In genomic region chr3:185661296-185661695, GRCh38 we compare ENCODE assay signal across 7 cellular contexts.
DNase-seq lines count a peak whose midpoint lies in the region; ATAC-seq and TF ChIP-seq lines count a peak whose summit lies in the region.
"Not testable (repeated sequence)": the region's sequence is repeated elsewhere in the genome, so short reads cannot be mapped to it uniquely, and the experiment has no call there.

No MANE protein-coding gene starts in this region.

- H3K27ac Mint-ChIP-seq in Calu3 (ENCODE audit: unreplicated experiment) (peak overlapping the region; percentile 2), natural killer cell (peak overlapping the region; percentile 57 to 76)
- peak overlapping the region; percentile 1 for H3K27ac Mint-ChIP-seq in activated naive CD4-positive, alpha-beta T cell treated with anti-CD3 and anti-CD28 coated beads, Interleukin-2, amount 50 U/mL, for 24 hours

- POLR2A ChIA-PET in PC-9 (lab: Charles Lee; ENCODE audit: unreplicated experiment): not testable (repeated sequence)

- ATAC-seq in natural killer cell: not testable (repeated sequence)

- in situ Hi-C loops in mammary epithelial cell (cut with MboI; ENCODE audit: low sequenced_read_pairs in 2 of 2): loop anchor here in 1 of 2 donors (25.0 kb wide), 1 partner anchor 251 kb away; no protein-coding TSS in a partner anchor

- not testable (repeated sequence) for H2AFZ ChIP-seq in PC-9; mammary epithelial cell (ENCODE audit: low read depth, low read length); smooth muscle cell (ENCODE audit: low read depth)

- H3F3A ChIP-seq in PC-9 (ENCODE audit: insufficient read depth, low read depth) (peaks cover 42% of the 10 kb centered on the region), smooth muscle cell (ENCODE audit: low read depth) (peaks cover 55% of the 10 kb centered on the region)

- H3K4me3 ChIP-seq in PC-9; mammary epithelial cell (replicated peaks in 1 of 3; ENCODE audit: insufficient read depth in 1 of 3, low read depth in 2 of 3, low read length in 3 of 3); right atrium auricular region; smooth muscle cell: not testable (repeated sequence)

- peaks cover 48% of the 10 kb centered on the region for H3K36me3 Mint-ChIP-seq in Calu3 (ENCODE audit: insufficient read depth, unreplicated experiment)
- not testable (repeated sequence) for H3K36me3 Mint-ChIP-seq in activated naive CD4-positive, alpha-beta T cell treated with anti-CD3 and anti-CD28 coated beads, Interleukin-2, amount 50 U/mL, for 24 hours; natural killer cell

- H3K4me1 ChIP-seq in PC-9 (replicated peaks; ENCODE audit: insufficient read depth) (peaks cover 17% of the 10 kb centered on the region), mammary epithelial cell (ENCODE audit: insufficient read depth, low read length) (peaks cover 50% of the 10 kb centered on the region), right atrium auricular region (peaks cover 0 to 37% of the 10 kb centered on the region in 2 donors)
- H3K4me1 ChIP-seq in smooth muscle cell (ENCODE audit: low read depth): not testable (repeated sequence)

- CTCF ChIA-PET in Calu3 (lab: Charles Lee) (interaction anchor here (0.6 to 3.7 kb wide), 11 partner anchors 10 to 282 kb away, joined by 3 to 30 read pairs (median 9); no protein-coding TSS in a partner anchor), PC-9 (lab: Charles Lee) (interaction anchor here (0.6 to 2.0 kb wide), 8 partner anchors 107 to 616 kb away, joined by 3 to 15 read pairs (median 5); no protein-coding TSS in a partner anchor)
- CTCF ChIA-PET in mammary epithelial cell (lab: Charles Lee; ENCODE audit: low non-redundant PET): not testable (repeated sequence)

- H3K27me3 Mint-ChIP-seq in Calu3 (ENCODE audit: unreplicated experiment); activated naive CD4-positive, alpha-beta T cell treated with anti-CD3 and anti-CD28 coated beads, Interleukin-2, amount 50 U/mL, for 24 hours: not testable (repeated sequence)
- H3K27me3 Mint-ChIP-seq in natural killer cell (ENCODE audit: low read depth in 2 of 2): peaks cover 9 to 10% of the 10 kb centered on the region in 2 donors

- H3K9ac ChIP-seq in mammary epithelial cell (ENCODE audit: insufficient read depth, low read length); smooth muscle cell (ENCODE audit: low read depth): not testable (repeated sequence)

- not testable (repeated sequence) for H3K4me2 ChIP-seq in PC-9; mammary epithelial cell (ENCODE audit: insufficient read depth, low read depth, low read length); smooth muscle cell

- intact Hi-C loops in Calu3 (cut with micrococcal nuclease; ENCODE audit: unreplicated experiment) (loop anchor here (5.0 kb wide), 2 partner anchors 106 to 266 kb away; no protein-coding TSS in a partner anchor), PC-9 (cut with micrococcal nuclease; ENCODE audit: unreplicated experiment) (loop anchor here (2.0 to 5.0 kb wide), 5 partner anchors 261 to 881 kb away; partner anchors contain the start of gene CRYGS), mammary epithelial cell (cut with micrococcal nuclease) (loop anchor here (2.0 kb wide), 1 partner anchor 160 kb away; no protein-coding TSS in a partner anchor), natural killer cell (cut with micrococcal nuclease) (loop anchor here (10.0 kb wide), 1 partner anchor 274 kb away; the partner anchor contains the start of gene TRA2B)

- WGBS in mammary epithelial cell (ENCODE audit: low coverage, missing lambda C conversion rate): 93% methylated on average over 10 of the region's 10 CpGs
- WGBS in smooth muscle cell (ENCODE audit: low lambda C conversion rate): 88% methylated on average over 10 of the region's 10 CpGs

- BruUV-seq in Calu3 (replicated peaks; lab: Mats Ljungman, UMichigan); PC-9 (replicated peaks; lab: Mats Ljungman, UMichigan); mammary epithelial cell (replicated peaks; lab: Mats Ljungman, UMichigan): not testable (repeated sequence)

- TF ChIP-seq CTCF in Calu3 (IDR thresholded peaks at IDR 0.05; ENCODE audit: unreplicated experiment); PC-9 (conservative IDR thresholded peaks at IDR 0.05); mammary epithelial cell (conservative IDR thresholded peaks at IDR 0.05 in 1 of 2, IDR thresholded peaks at IDR 0.05 in 1 of 2; ENCODE audit: extremely low read depth in 1 of 2, insufficient read depth in 1 of 2, low read depth in 1 of 2, low read length in 2 of 2); right atrium auricular region (IDR thresholded peaks at IDR 0.05); natural killer cell (IDR thresholded peaks at IDR 0.05); smooth muscle cell (IDR thresholded peaks at IDR 0.05; ENCODE audit: borderline replicate concordance, insufficient read depth, poor library complexity, severe bottlenecking): not testable (repeated sequence)

- peak overlapping the region; percentile 1; the same call in 1 of the 2 replicates for H3K27ac ChIP-seq in PC-9
- peak overlapping the region; percentile 48 for H3K27ac ChIP-seq in mammary epithelial cell (ENCODE audit: insufficient read depth, low read depth, low read length)
- not testable (repeated sequence) for H3K27ac ChIP-seq in right atrium auricular region
- H3K27ac ChIP-seq in smooth muscle cell (ENCODE audit: low read depth): peak overlapping the region; percentile 55

- not testable (repeated sequence) for H3K4me3 Mint-ChIP-seq in Calu3 (ENCODE audit: low read depth, unreplicated experiment); activated naive CD4-positive, alpha-beta T cell treated with anti-CD3 and anti-CD28 coated beads, Interleukin-2, amount 50 U/mL, for 24 hours
- H3K4me3 Mint-ChIP-seq in natural killer cell: peak overlapping the region; percentile 65

- DNase-seq in Calu3; PC-9; mammary epithelial cell; natural killer cell; smooth muscle cell (lab: John Stamatoyannopoulos, UW; ENCODE audit: unreplicated experiment): not testable (repeated sequence)
- peak; percentile 44 for DNase-seq in right atrium auricular region (ENCODE audit: low spot score)

- dilution Hi-C loops in mammary epithelial cell (cut with HindIII; ENCODE audit: low sequenced_read_pairs): not testable (repeated sequence)

- H3K36me3 ChIP-seq in PC-9 (ENCODE audit: low read depth) (peaks cover 33% of the 10 kb centered on the region), mammary epithelial cell (ENCODE audit: insufficient read depth, low read length) (peaks cover 12% of the 10 kb centered on the region)
- not testable (repeated sequence) for H3K36me3 ChIP-seq in right atrium auricular region; smooth muscle cell (ENCODE audit: low read depth)

- H3K9me3 ChIP-seq in PC-9 (ENCODE audit: insufficient read depth, low read depth); mammary epithelial cell (replicated peaks; ENCODE audit: insufficient read depth, low read length); right atrium auricular region; smooth muscle cell (replicated peaks; ENCODE audit: low read depth): not testable (repeated sequence)

- peaks cover 13% of the 10 kb centered on the region; the same call in 1 of the 2 replicates for H4K20me1 ChIP-seq in PC-9 (ENCODE audit: insufficient read depth)
- H4K20me1 ChIP-seq in mammary epithelial cell (ENCODE audit: insufficient read depth, low read length): not testable (repeated sequence)
- H4K20me1 ChIP-seq in smooth muscle cell (ENCODE audit: low read depth): peaks cover 64% of the 10 kb centered on the region

- not testable (repeated sequence) for H3K79me2 ChIP-seq in PC-9 (ENCODE audit: low read depth); smooth muscle cell (ENCODE audit: low read depth)
- peaks cover 12% of the 10 kb centered on the region for H3K79me2 ChIP-seq in mammary epithelial cell (ENCODE audit: insufficient read depth, low read length)

- peaks cover 12% of the 10 kb centered on the region for H3K4me1 Mint-ChIP-seq in Calu3 (ENCODE audit: low read depth, unreplicated experiment)
- not testable (repeated sequence) for H3K4me1 Mint-ChIP-seq in activated naive CD4-positive, alpha-beta T cell treated with anti-CD3 and anti-CD28 coated beads, Interleukin-2, amount 50 U/mL, for 24 hours
- H3K4me1 Mint-ChIP-seq in natural killer cell: peaks cover 20 to 39% of the 10 kb centered on the region in 2 donors

- not testable (repeated sequence) for H3K9me3 Mint-ChIP-seq in Calu3 (ENCODE audit: low read depth, unreplicated experiment); activated naive CD4-positive, alpha-beta T cell treated with anti-CD3 and anti-CD28 coated beads, Interleukin-2, amount 50 U/mL, for 24 hours; natural killer cell

- H3K9me2 ChIP-seq in PC-9 (ENCODE audit: insufficient read depth): not testable (repeated sequence)

- not testable (repeated sequence) for H3K27me3 ChIP-seq in PC-9 (ENCODE audit: insufficient read depth, low read depth); mammary epithelial cell (ENCODE audit: insufficient read depth, low read length); right atrium auricular region; smooth muscle cell (ENCODE audit: low read depth)

Comparison
In these comparisons a context has a peak if more than half of its experiments do, and no peak if none do; other contexts are left out.
1. H3K27ac Mint-ChIP-seq: peak in every context shown above with its lines; median percentile 66 in natural killer cell; 2 in Calu3; 1 in activated naive CD4-positive, alpha-beta T cell treated with anti-CD3 and anti-CD28 coated beads, Interleukin-2, amount 50 U/mL, for 24 hours.